In the genomic region with DNA sequence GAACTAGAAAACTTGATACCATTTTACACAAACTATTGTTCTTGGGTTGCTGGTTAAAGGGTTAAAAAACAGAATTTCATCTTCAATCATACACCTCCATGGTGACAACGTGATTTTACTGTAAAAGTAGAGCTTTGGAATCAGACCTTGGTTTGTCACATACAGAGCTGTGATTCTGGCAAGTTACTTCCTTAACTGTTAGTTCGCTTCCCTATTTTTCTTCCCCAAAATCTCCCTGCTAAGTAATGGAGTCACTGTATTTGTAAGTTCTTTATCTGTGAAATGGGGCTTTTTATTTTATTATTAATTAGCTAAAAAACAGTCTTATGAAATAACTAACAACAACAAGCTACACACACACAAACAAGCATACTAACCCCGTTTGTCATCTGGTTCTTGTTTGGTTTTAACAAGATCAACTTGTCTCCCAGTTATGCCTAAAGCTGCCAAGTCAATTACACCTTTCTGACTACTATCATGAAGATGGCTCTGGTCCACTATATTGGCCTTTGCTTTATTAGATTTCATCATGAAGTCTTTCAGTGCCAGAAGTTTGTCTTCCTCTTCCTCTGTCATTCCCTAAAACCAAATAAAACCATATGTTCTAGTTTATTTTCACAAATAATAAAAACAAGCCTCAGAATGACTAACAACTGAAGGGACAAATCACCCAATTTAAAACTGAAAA, we compare ENCODE assay signal across 2 cellular contexts.
TF ChIP-seq lines count a peak whose summit lies in the region.

No MANE protein-coding gene starts in this region.

TF ChIP-seq in liver, 16 proteins besides CTCF, POLR2A, EP300 and RAD21:
- TF ChIP-seq HNF4G (IDR thresholded peaks at IDR 0.05) (peak; percentile 26), FOXA2 (IDR thresholded peaks at IDR 0.05) (no peak), ATF3 (IDR thresholded peaks at IDR 0.05) (no peak), RXRA (IDR thresholded peaks at IDR 0.05) (peak in 1 of 2 donors; percentile 39), ZBTB33 (IDR thresholded peaks at IDR 0.05) (no peak), HNF4A (conservative IDR thresholded peaks at IDR 0.05) (peak; percentile 75 to 77), SP1 (IDR thresholded peaks at IDR 0.05) (peak; percentile 38), YY1 (IDR thresholded peaks at IDR 0.05) (peak; percentile 53), JUND (IDR thresholded peaks at IDR 0.05) (peak; percentile 33 to 50), GABPA (IDR thresholded peaks at IDR 0.05 in 1 of 2, conservative IDR thresholded peaks at IDR 0.05 in 1 of 2) (peak in 1 of 2 donors; percentile 51), REST (IDR thresholded peaks at IDR 0.05) (peak; percentile 23)

TF ChIP-seq in HepG2, 621 proteins besides CTCF, POLR2A, EP300 and RAD21:
- TF ChIP-seq SETDB1 (CRISPR knock-in tag; IDR thresholded peaks at IDR 0.05; ENCODE audit: borderline replicate concordance) (no peak), ZFP82 (CRISPR knock-in tag; IDR thresholded peaks at IDR 0.05; ENCODE audit: borderline replicate concordance) (no peak), MIXL1 (CRISPR knock-in tag; IDR thresholded peaks at IDR 0.05) (no peak), REL (CRISPR knock-in tag; conservative IDR thresholded peaks at IDR 0.05) (no peak), ZNF768 (CRISPR knock-in tag; IDR thresholded peaks at IDR 0.05) (no peak), BCL6 (CRISPR knock-in tag; IDR thresholded peaks at IDR 0.05) (no peak), ZNF792 (CRISPR knock-in tag; IDR thresholded peaks at IDR 0.05) (no peak), ZBTB3 (CRISPR knock-in tag; IDR thresholded peaks at IDR 0.05; ENCODE audit: borderline replicate concordance, low read depth) (no peak), ZNF329 (CRISPR knock-in tag; IDR thresholded peaks at IDR 0.05; ENCODE audit: low read depth) (no peak), ZNF501 (CRISPR knock-in tag; IDR thresholded peaks at IDR 0.05) (no peak), KDM4B (CRISPR knock-in tag; IDR thresholded peaks at IDR 0.05) (no peak)
TF ChIP-seq in HepG2: peak in this region for 0.
